Comparison of ENCODE assay signal across 1 cellular context in the genomic region with DNA sequence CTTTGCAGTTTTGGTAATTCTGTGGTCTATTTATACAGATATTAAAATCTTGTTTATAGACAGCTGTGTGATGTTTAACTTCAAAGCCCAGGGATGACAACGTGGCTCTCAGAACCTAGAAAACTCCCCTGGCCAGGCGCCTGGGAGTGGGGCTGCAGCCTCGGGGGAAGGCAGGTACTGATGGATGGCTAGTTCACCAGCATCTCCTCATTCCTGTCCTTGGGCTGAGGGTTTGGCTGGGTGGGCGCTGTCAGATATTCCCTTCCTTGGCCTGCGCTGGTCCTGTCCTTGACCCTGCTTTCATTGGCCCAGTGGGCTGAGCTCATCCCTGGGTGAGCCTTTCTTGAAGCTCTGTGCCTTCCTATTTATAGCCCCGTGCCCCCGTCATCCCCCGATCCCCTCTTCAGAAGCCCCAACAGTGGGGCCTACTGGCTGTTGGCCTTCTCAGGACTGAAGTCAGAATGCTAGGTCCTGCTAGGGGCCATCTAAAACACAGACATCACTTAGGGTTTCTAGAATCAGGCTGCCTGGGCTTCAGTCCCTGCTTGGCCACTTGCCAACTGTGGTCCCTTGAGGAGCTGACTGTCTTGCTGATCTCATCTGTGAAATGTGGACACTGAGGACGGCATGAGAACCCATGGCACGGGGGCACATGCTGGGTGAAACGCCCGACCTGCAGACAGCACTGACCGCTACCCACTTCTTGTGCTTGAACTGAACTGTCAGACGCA.
TF ChIP-seq lines count a peak whose summit lies in the region.

No MANE protein-coding gene starts in this region.

TF ChIP-seq in IMR-90, 13 proteins besides CTCF, POLR2A, EP300 and RAD21:
- no peak for TF ChIP-seq ELK1 (IDR thresholded peaks at IDR 0.05; ENCODE audit: borderline replicate concordance, low read depth, low read length)
- TF ChIP-seq, protein P1, sequence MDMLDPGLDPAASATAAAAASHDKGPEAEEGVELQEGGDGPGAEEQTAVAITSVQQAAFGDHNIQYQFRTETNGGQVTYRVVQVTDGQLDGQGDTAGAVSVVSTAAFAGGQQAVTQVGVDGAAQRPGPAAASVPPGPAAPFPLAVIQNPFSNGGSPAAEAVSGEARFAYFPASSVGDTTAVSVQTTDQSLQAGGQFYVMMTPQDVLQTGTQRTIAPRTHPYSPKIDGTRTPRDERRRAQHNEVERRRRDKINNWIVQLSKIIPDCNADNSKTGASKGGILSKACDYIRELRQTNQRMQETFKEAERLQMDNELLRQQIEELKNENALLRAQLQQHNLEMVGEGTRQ (IDR thresholded peaks at IDR 0.05; ENCODE audit: low read depth, low read length), result no peak
- no peak for TF ChIP-seq CHD1 (IDR thresholded peaks at IDR 0.05; ENCODE audit: low read depth, low read length)
- TF ChIP-seq RCOR1 (IDR thresholded peaks at IDR 0.05; ENCODE audit: insufficient replicate concordance, low read length), result no peak
- no peak for TF ChIP-seq FOS (IDR thresholded peaks at IDR 0.05; ENCODE audit: low read depth, low read length)
TF ChIP-seq in IMR-90: peak in this region for 0.
